ENCODE assay signal across 1 cellular context in the genomic region with DNA sequence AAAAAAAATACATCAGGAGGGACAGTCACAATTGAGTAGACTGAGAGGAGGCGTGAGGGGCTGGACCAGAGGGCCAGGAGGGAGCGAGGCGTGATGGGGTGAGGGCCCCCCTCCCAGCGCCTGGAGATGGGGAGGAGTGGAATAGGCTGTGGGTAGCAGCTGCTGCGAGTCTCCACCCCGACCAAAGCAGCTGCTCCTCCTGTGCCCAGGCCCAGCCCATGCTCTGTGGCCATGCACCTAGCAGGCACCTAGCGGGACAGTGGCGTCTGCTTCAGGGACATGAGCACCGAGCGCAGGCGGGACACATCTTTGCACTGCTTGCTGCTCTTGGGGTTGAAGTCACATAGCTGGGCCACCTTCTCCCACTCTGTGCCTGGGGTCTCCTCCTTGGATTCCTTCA.
TF ChIP-seq lines count a peak whose summit lies in the region.

No MANE protein-coding gene starts in this region.

TF ChIP-seq in GM12878, 131 proteins besides CTCF, POLR2A, EP300 and RAD21:
- TF ChIP-seq ZSCAN29 (IDR thresholded peaks at IDR 0.05) (no peak), HDAC2 (IDR thresholded peaks at IDR 0.05) (no peak), FOXM1 (IDR thresholded peaks at IDR 0.05; ENCODE audit: low read depth, low read length) (no peak), TBL1XR1 (IDR thresholded peaks at IDR 0.05; ENCODE audit: low read depth, low read length) (no peak), STAT3 (IDR thresholded peaks at IDR 0.05; ENCODE audit: low read depth, low read length) (no peak), CHD4 (IDR thresholded peaks at IDR 0.05) (no peak), CBX5 (IDR thresholded peaks at IDR 0.05; ENCODE audit: low read depth) (no peak), ZNF274 (IDR thresholded peaks at IDR 0.05; ENCODE audit: insufficient read depth, insufficient read length) (no peak), MTA2 (IDR thresholded peaks at IDR 0.05; ENCODE audit: low read depth) (no peak), IKZF1 (conservative IDR thresholded peaks at IDR 0.05) (no peak), FOXK2 (IDR thresholded peaks at IDR 0.05) (no peak), NR2C2 (IDR thresholded peaks at IDR 0.05; ENCODE audit: borderline replicate concordance, control insufficient read depth, insufficient read length, low read depth) (no peak), NFIC (IDR thresholded peaks at IDR 0.05; ENCODE audit: low read depth, low read length) (no peak), POU2F2 (IDR thresholded peaks at IDR 0.05; ENCODE audit: borderline replicate concordance, low read depth, low read length) (no peak), EED (IDR thresholded peaks at IDR 0.05; ENCODE audit: low read depth) (no peak)
- TF ChIP-seq, protein P1, sequence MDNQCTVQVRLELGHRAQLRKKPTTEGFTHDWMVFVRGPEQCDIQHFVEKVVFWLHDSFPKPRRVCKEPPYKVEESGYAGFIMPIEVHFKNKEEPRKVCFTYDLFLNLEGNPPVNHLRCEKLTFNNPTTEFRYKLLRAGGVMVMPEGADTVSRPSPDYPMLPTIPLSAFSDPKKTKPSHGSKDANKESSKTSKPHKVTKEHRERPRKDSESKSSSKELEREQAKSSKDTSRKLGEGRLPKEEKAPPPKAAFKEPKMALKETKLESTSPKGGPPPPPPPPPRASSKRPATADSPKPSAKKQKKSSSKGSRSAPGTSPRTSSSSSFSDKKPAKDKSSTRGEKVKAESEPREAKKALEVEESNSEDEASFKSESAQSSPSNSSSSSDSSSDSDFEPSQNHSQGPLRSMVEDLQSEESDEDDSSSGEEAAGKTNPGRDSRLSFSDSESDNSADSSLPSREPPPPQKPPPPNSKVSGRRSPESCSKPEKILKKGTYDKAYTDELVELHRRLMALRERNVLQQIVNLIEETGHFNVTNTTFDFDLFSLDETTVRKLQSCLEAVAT (IDR thresholded peaks at IDR 0.05): no peak
- TF ChIP-seq, protein P2, sequence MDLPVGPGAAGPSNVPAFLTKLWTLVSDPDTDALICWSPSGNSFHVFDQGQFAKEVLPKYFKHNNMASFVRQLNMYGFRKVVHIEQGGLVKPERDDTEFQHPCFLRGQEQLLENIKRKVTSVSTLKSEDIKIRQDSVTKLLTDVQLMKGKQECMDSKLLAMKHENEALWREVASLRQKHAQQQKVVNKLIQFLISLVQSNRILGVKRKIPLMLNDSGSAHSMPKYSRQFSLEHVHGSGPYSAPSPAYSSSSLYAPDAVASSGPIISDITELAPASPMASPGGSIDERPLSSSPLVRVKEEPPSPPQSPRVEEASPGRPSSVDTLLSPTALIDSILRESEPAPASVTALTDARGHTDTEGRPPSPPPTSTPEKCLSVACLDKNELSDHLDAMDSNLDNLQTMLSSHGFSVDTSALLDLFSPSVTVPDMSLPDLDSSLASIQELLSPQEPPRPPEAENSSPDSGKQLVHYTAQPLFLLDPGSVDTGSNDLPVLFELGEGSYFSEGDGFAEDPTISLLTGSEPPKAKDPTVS (IDR thresholded peaks at IDR 0.05; ENCODE audit: low read depth, low read length): no peak
- TF ChIP-seq, protein P3, sequence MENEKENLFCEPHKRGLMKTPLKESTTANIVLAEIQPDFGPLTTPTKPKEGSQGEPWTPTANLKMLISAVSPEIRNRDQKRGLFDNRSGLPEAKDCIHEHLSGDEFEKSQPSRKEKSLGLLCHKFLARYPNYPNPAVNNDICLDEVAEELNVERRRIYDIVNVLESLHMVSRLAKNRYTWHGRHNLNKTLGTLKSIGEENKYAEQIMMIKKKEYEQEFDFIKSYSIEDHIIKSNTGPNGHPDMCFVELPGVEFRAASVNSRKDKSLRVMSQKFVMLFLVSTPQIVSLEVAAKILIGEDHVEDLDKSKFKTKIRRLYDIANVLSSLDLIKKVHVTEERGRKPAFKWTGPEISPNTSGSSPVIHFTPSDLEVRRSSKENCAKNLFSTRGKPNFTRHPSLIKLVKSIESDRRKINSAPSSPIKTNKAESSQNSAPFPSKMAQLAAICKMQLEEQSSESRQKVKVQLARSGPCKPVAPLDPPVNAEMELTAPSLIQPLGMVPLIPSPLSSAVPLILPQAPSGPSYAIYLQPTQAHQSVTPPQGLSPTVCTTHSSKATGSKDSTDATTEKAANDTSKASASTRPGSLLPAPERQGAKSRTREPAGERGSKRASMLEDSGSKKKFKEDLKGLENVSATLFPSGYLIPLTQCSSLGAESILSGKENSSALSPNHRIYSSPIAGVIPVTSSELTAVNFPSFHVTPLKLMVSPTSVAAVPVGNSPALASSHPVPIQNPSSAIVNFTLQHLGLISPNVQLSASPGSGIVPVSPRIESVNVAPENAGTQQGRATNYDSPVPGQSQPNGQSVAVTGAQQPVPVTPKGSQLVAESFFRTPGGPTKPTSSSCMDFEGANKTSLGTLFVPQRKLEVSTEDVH (IDR thresholded peaks at IDR 0.05; ENCODE audit: low read depth, partially characterized antibody): no peak
- TF ChIP-seq, protein P4, sequence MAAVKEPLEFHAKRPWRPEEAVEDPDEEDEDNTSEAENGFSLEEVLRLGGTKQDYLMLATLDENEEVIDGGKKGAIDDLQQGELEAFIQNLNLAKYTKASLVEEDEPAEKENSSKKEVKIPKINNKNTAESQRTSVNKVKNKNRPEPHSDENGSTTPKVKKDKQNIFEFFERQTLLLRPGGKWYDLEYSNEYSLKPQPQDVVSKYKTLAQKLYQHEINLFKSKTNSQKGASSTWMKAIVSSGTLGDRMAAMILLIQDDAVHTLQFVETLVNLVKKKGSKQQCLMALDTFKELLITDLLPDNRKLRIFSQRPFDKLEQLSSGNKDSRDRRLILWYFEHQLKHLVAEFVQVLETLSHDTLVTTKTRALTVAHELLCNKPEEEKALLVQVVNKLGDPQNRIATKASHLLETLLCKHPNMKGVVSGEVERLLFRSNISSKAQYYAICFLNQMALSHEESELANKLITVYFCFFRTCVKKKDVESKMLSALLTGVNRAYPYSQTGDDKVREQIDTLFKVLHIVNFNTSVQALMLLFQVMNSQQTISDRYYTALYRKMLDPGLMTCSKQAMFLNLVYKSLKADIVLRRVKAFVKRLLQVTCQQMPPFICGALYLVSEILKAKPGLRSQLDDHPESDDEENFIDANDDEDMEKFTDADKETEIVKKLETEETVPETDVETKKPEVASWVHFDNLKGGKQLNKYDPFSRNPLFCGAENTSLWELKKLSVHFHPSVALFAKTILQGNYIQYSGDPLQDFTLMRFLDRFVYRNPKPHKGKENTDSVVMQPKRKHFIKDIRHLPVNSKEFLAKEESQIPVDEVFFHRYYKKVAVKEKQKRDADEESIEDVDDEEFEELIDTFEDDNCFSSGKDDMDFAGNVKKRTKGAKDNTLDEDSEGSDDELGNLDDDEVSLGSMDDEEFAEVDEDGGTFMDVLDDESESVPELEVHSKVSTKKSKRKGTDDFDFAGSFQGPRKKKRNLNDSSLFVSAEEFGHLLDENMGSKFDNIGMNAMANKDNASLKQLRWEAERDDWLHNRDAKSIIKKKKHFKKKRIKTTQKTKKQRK (IDR thresholded peaks at IDR 0.05; ENCODE audit: low read depth, low read length): no peak
- TF ChIP-seq, protein P5, sequence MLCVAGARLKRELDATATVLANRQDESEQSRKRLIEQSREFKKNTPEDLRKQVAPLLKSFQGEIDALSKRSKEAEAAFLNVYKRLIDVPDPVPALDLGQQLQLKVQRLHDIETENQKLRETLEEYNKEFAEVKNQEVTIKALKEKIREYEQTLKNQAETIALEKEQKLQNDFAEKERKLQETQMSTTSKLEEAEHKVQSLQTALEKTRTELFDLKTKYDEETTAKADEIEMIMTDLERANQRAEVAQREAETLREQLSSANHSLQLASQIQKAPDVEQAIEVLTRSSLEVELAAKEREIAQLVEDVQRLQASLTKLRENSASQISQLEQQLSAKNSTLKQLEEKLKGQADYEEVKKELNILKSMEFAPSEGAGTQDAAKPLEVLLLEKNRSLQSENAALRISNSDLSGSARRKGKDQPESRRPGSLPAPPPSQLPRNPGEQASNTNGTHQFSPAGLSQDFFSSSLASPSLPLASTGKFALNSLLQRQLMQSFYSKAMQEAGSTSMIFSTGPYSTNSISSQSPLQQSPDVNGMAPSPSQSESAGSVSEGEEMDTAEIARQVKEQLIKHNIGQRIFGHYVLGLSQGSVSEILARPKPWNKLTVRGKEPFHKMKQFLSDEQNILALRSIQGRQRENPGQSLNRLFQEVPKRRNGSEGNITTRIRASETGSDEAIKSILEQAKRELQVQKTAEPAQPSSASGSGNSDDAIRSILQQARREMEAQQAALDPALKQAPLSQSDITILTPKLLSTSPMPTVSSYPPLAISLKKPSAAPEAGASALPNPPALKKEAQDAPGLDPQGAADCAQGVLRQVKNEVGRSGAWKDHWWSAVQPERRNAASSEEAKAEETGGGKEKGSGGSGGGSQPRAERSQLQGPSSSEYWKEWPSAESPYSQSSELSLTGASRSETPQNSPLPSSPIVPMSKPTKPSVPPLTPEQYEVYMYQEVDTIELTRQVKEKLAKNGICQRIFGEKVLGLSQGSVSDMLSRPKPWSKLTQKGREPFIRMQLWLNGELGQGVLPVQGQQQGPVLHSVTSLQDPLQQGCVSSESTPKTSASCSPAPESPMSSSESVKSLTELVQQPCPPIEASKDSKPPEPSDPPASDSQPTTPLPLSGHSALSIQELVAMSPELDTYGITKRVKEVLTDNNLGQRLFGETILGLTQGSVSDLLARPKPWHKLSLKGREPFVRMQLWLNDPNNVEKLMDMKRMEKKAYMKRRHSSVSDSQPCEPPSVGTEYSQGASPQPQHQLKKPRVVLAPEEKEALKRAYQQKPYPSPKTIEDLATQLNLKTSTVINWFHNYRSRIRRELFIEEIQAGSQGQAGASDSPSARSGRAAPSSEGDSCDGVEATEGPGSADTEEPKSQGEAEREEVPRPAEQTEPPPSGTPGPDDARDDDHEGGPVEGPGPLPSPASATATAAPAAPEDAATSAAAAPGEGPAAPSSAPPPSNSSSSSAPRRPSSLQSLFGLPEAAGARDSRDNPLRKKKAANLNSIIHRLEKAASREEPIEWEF (IDR thresholded peaks at IDR 0.05; ENCODE audit: insufficient replicate concordance, low read depth, low read length): no peak
